Comparison of ENCODE assay signal across 1 cellular context in the genomic region with DNA sequence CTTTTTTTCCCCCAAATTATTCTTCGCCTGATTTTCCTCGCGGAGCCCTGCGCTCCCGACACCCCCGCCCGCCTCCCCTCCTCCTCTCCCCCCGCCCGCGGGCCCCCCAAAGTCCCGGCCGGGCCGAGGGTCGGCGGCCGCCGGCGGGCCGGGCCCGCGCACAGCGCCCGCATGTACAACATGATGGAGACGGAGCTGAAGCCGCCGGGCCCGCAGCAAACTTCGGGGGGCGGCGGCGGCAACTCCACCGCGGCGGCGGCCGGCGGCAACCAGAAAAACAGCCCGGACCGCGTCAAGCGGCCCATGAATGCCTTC.
TF ChIP-seq lines count a peak whose summit lies in the region.

No MANE protein-coding gene starts in this region.

TF ChIP-seq in HepG2, 621 proteins besides CTCF, POLR2A, EP300 and RAD21:
- 0 out of 2 replicates have a peak, but pooled peaks have one; percentile 8 for TF ChIP-seq CBX2 (IDR thresholded peaks at IDR 0.05; ENCODE audit: low read depth, low read length)
- no peak for TF ChIP-seq CBX2 (CRISPR knock-in tag; IDR thresholded peaks at IDR 0.05; ENCODE audit: low read depth)
- TF ChIP-seq ZNF776 (CRISPR knock-in tag; IDR thresholded peaks at IDR 0.05), result no peak
- no peak for TF ChIP-seq NONO (IDR thresholded peaks at IDR 0.05)
- no peak for TF ChIP-seq NONO (CRISPR knock-in tag; conservative IDR thresholded peaks at IDR 0.05)
